In the genomic region with DNA sequence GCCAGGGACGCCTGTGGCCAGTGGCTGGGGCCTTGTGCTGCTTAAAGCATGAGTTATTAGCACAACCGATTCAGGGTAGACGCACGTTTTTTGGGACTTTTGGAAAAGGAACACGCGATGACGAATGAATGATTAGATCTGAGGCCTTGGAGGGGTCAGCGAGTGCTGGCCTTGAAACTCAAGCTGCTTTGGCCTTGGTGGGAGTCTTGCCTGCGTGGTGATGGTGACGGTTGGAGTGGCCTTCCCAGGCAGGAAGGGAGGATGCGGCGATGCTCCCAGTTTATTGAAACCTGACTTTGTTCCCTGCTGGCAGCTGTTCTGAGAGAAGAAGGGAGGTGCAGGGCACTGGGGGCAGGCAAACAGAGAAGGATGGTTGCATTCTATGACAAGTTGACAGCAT, we compare ENCODE assay signal across 15 cellular contexts.
DNase-seq lines count a peak whose midpoint lies in the region; TF ChIP-seq lines count a peak whose summit lies in the region.
"Had no signal": no experiment of that assay in that cellular context is flagged by ENCODE, and none has a peak within 500 bp of the region (broad histone marks: within the 10 kb centered on the region; RNA-seq: fewer than 3 reads in every experiment).

No MANE protein-coding gene starts in this region.

- no peak overlapping the region for H3K27ac ChIP-seq in HUES64 (ENCODE audit: low read depth, low read length)

- H3K27ac Mint-ChIP-seq in chondrocyte (ENCODE audit: unreplicated experiment) (peak overlapping the region; percentile 2), nephron (peak overlapping the region; percentile 80 to 86 (median 81)), type B pancreatic cell (peak overlapping the region; percentile 26)

- H3K4me1 Mint-ChIP-seq in chondrocyte (ENCODE audit: low read depth): peaks cover 72% of the 10 kb centered on the region
- peaks cover 64% of the 10 kb centered on the region for H3K4me1 Mint-ChIP-seq in nephron
- peaks cover 62% of the 10 kb centered on the region for H3K4me1 Mint-ChIP-seq in type B pancreatic cell (ENCODE audit: unreplicated experiment)
- H3K4me1 Mint-ChIP-seq: CD14-positive monocyte, IgD-negative memory B cell had no signal

- H3K27me3 Mint-ChIP-seq in chondrocyte (ENCODE audit: low read depth) (no peaks in the 10 kb centered on the region), nephron (ENCODE audit: low read depth) (no peaks in the 10 kb centered on the region), type B pancreatic cell (no peaks in the 10 kb centered on the region)

- peak overlapping the region; percentile 8; the same call in 1 of the 2 replicates for H3K9ac ChIP-seq in HUES64 (ENCODE audit: low read depth, low read length)

- DNase-seq in chondrocyte (ENCODE audit: low spot score): no peak
- no peak for DNase-seq in type B pancreatic cell (ENCODE audit: extremely low spot score, unreplicated experiment)
- DNase-seq in SIG-M5 (lab: John Stamatoyannopoulos, UW): no peak
- DNase-seq in GM20000 (ENCODE audit: low spot score): no peak
- no peak for DNase-seq in dermis blood vessel endothelial cell
- DNase-seq: COR-L47, Kasumi-1, MM.1S, NCI-H226, RPMI8226 had no signal

- no peaks in the 10 kb centered on the region for H3K9me3 Mint-ChIP-seq in chondrocyte (ENCODE audit: low read depth)
- H3K9me3 Mint-ChIP-seq in nephron: no peaks in the 10 kb centered on the region
- H3K9me3 Mint-ChIP-seq in type B pancreatic cell: no peaks in the 10 kb centered on the region
- H3K9me3 Mint-ChIP-seq: IgD-negative memory B cell had no signal

- H3K4me3 Mint-ChIP-seq in chondrocyte (ENCODE audit: unreplicated experiment) (no peak overlapping the region), nephron (no peak overlapping the region), type B pancreatic cell (no peak overlapping the region)
- H3K4me3 Mint-ChIP-seq: CD14-positive monocyte had no signal

- peaks cover 14% of the 10 kb centered on the region for H3K4me1 ChIP-seq in HUES64 (ENCODE audit: insufficient read depth, low read length)
- H3K4me1 ChIP-seq: HAP-1 had no signal

- no peaks in the 10 kb centered on the region for H3K36me3 ChIP-seq in HUES64 (ENCODE audit: insufficient read depth, low read length)
- H3K36me3 ChIP-seq: HAP-1 had no signal

- H3K36me3 Mint-ChIP-seq in chondrocyte (ENCODE audit: low read depth): peaks cover 6% of the 10 kb centered on the region
- H3K36me3 Mint-ChIP-seq in nephron (ENCODE audit: low read depth): peaks cover 31% of the 10 kb centered on the region
- peaks cover 24% of the 10 kb centered on the region for H3K36me3 Mint-ChIP-seq in type B pancreatic cell
- H3K36me3 Mint-ChIP-seq: CD14-positive monocyte, IgD-negative memory B cell had no signal

- H3K4me3 ChIP-seq in HUES64 (ENCODE audit: low read length): no peak overlapping the region
- H3K4me3 ChIP-seq: HAP-1 had no signal

- TF ChIP-seq CTCF in chondrocyte (IDR thresholded peaks at IDR 0.05) (no peak), nephron (IDR thresholded peaks at IDR 0.05; ENCODE audit: unreplicated experiment in 3 of 3) (no peak), type B pancreatic cell (conservative IDR thresholded peaks at IDR 0.05) (no peak), GM20000 (IDR thresholded peaks at IDR 0.05; ENCODE audit: extremely low read depth, missing control alignments) (no peak)

- H3K27me3 ChIP-seq in HUES64 (ENCODE audit: insufficient read depth, low read length): no peaks in the 10 kb centered on the region

- WGBS in HUES64: 93% methylated on average over 12 of the region's 12 CpGs

- no peaks in the 10 kb centered on the region for H3K9me3 ChIP-seq in HUES64 (ENCODE audit: insufficient read depth, low read depth, low read length)
- H3K9me3 ChIP-seq: HAP-1 had no signal

Comparison
In these comparisons a context has a peak if more than half of its experiments do, and no peak if none do; other contexts are left out.
1. H3K27ac Mint-ChIP-seq: peak in every context shown above with its lines; median percentile 81 in nephron; 26 in type B pancreatic cell; 2 in chondrocyte.